Comparison of ENCODE assay signal across 17 cellular contexts in the genomic region with DNA sequence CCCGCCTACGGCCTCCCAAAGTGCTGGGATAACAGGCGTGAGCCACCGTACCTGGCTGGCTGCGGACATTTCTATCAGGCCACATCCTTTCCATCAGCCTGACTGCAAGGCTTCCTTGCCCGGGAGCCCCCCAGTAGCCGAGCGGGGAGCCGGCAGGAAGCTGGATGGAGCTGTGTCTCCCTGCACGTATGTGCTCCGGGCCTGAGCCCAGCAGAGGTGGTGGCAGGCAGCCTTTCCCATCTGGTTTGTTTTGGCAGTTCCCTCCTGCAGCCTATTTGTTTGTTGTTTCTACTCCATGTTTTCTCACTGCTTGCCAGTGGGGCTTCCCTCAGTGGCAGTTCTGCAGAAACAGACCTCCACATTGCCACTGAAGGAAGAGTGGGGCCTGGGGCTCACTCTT. TPM values are rescaled to one million over a fixed set of nuclear protein-coding genes. Genes with fewer than 3 reads are reported as not detected.
A peak's percentile ranks its signal among the peaks of the same experiment; 100 is the strongest.
DNase-seq lines count a peak whose midpoint lies in the region; ATAC-seq and TF ChIP-seq lines count a peak whose summit lies in the region.
"Had no signal": no experiment of that assay in that cellular context is flagged by ENCODE, and none has a peak within 500 bp of the region (broad histone marks: within the 10 kb centered on the region; RNA-seq: fewer than 3 reads in every experiment).

No MANE protein-coding gene starts in this region.

- H3K27ac Mint-ChIP-seq in WTC11 (0 out of 2 replicates have a peak overlapping the region, but pooled peaks have one; percentile 60), neural crest cell (ENCODE audit: unreplicated experiment) (no peak overlapping the region)
- H3K27ac Mint-ChIP-seq: CD4-positive, alpha-beta memory T cell had no signal

- peaks cover 6% of the 10 kb centered on the region for H3K36me3 ChIP-seq in H7 (replicated peaks; ENCODE audit: control insufficient read depth, insufficient read depth, low read length)

- CTCF ChIA-PET in WTC11 (lab: Charles Lee), result interaction anchor here (1.1 to 2.5 kb wide), 4 partner anchors 14 to 151 kb away, joined by 3 to 11 read pairs (median 3); no protein-coding TSS in a partner anchor

- TF ChIP-seq CTCF in WTC11 (IDR thresholded peaks at IDR 0.05) (no peak), neural crest cell (conservative IDR thresholded peaks at IDR 0.05) (no peak)

- H3K27me3 Mint-ChIP-seq in WTC11 (ENCODE audit: low read depth) (no peaks in the 10 kb centered on the region), neural crest cell (ENCODE audit: low read depth) (peaks cover 5% of the 10 kb centered on the region)

- ATAC-seq in WTC11, result no peak
- ATAC-seq in HG03432 (IDR thresholded peaks at IDR 0.05; ENCODE audit: unreplicated experiment), result no peak
- ATAC-seq: A549, GM12878, PC-3 had no signal

- H3K4me3 Mint-ChIP-seq in WTC11 (no peak overlapping the region), neural crest cell (peak overlapping the region; percentile 49)
- H3K4me3 Mint-ChIP-seq: CD4-positive, alpha-beta memory T cell had no signal

- POLR2A ChIA-PET in WTC11 (lab: Charles Lee), result interaction anchor here (0.6 kb wide), 1 partner anchor 20 kb away, joined by 3 read pairs; no protein-coding TSS in a partner anchor

- H3K4me1 Mint-ChIP-seq in WTC11, result peaks cover 8% of the 10 kb centered on the region
- peaks cover 14% of the 10 kb centered on the region for H3K4me1 Mint-ChIP-seq in neural crest cell

- DNase-seq in H7, result peak; percentile 39
- no peak for DNase-seq in WTC11 (ENCODE audit: low spot score)
- DNase-seq in neural crest cell (ENCODE audit: low read depth, low spot score), result no peak
- no peak for DNase-seq in stimulated activated CD4-positive, alpha-beta T cell treated with anti-CD3 and anti-CD28 coated beads, Interleukin-4, amount 100 ng/mL, for 4 hours
- DNase-seq: Calu3; CD4-positive, alpha-beta memory T cell; MV-4-11; NCI-H1417; NCI-H1930; NCI-H345; NCI-H524 treated with DMSO at 0.1 percent for 48 hours; PC-3 had no signal

- H3K36me3 Mint-ChIP-seq in WTC11 (peaks cover 10% of the 10 kb centered on the region), neural crest cell (ENCODE audit: low read depth) (peaks cover 6% of the 10 kb centered on the region)

- H3K9me3 Mint-ChIP-seq in WTC11 (no peaks in the 10 kb centered on the region), neural crest cell (no peaks in the 10 kb centered on the region)

- no peaks in the 10 kb centered on the region; the same call in 1 of the 2 replicates for H3K27me3 ChIP-seq in H7 (ENCODE audit: control insufficient read depth, insufficient read depth, low read length)
- H3K27me3 ChIP-seq: BLaER1 had no signal

- no peak overlapping the region for H3K4me3 ChIP-seq in H7 (ENCODE audit: insufficient read depth, low read depth, low read length)
- H3K4me3 ChIP-seq: A549, BLaER1, GM12878 had no signal

TF ChIP-seq in WTC11, 78 proteins besides CTCF, POLR2A, EP300 and RAD21:
- no peak for TF ChIP-seq CBFB (CRISPR knock-in tag; IDR thresholded peaks at IDR 0.05; ENCODE audit: low read depth)
- no peak for TF ChIP-seq NR2C2 (CRISPR knock-in tag; IDR thresholded peaks at IDR 0.05)
- no peak for TF ChIP-seq ZNF671 (CRISPR knock-in tag; IDR thresholded peaks at IDR 0.05)
- TF ChIP-seq ZNF423 (CRISPR knock-in tag; IDR thresholded peaks at IDR 0.05), result no peak

RNA-seq across cellular contexts. Expression of gene POP7, which starts 5.4 kb away (rescaled TPM):
- total RNA-seq in H7 (2014; rRNA removed; shearing (Covaris generic)), result 95.0 and 128 TPM in 2 replicates
- 71.9 to 79.2 TPM (median 78.1 TPM) in 3 replicates for total RNA-seq in WTC11 (2021)
- 64.1 and 67.9 TPM in 2 replicates for total RNA-seq in neural crest cell

RNA-seq across cellular contexts. Expression of gene EPO, which starts 8.9 kb away (rescaled TPM):
- 0.15 TPM in 1 of 2 replicates, not detected in the other for total RNA-seq in H7 (2014; rRNA removed; shearing (Covaris generic))
- total RNA-seq in WTC11 (2021) (0.63 to 0.76 TPM (median 0.66 TPM) in 3 replicates), neural crest cell (0.23 and 0.30 TPM in 2 replicates)
- total RNA-seq: Calu3; CD4-positive, alpha-beta memory T cell; GM12878; H4; PC-3 had no signal

RNA-seq across cellular contexts. Expression of gene GIGYF1, which starts 17.3 kb away (rescaled TPM):
- 48.2 and 66.4 TPM in 2 replicates for total RNA-seq in H7 (2014; rRNA removed; shearing (Covaris generic))
- total RNA-seq in WTC11 (2021), result 116 to 130 TPM (median 123 TPM) in 3 replicates
- 71.8 and 82.9 TPM in 2 replicates for total RNA-seq in neural crest cell

RNA-seq across cellular contexts. Expression of gene ZAN, which starts 22.0 kb away (rescaled TPM):
- total RNA-seq in H7 (2014; rRNA removed; shearing (Covaris generic)), result 0.03 TPM in 1 of 2 replicates, not detected in the other
- total RNA-seq in WTC11 (2021) (0.02 to 0.07 TPM (median 0.02 TPM) in 3 replicates), neural crest cell (not detected in 2 replicates)
- total RNA-seq: Calu3; CD4-positive, alpha-beta memory T cell; GM12878; H4; PC-3 had no signal

RNA-seq across cellular contexts. Expression of gene GNB2, which starts 37.8 kb away (rescaled TPM):
- total RNA-seq in H7 (2014; rRNA removed; shearing (Covaris generic)), result 108 and 122 TPM in 2 replicates
- total RNA-seq in WTC11 (2021) (182 to 194 TPM (median 184 TPM) in 3 replicates), neural crest cell (215 and 229 TPM in 2 replicates)
